Comparison of ENCODE assay signal across 1 cellular context in the genomic region with DNA sequence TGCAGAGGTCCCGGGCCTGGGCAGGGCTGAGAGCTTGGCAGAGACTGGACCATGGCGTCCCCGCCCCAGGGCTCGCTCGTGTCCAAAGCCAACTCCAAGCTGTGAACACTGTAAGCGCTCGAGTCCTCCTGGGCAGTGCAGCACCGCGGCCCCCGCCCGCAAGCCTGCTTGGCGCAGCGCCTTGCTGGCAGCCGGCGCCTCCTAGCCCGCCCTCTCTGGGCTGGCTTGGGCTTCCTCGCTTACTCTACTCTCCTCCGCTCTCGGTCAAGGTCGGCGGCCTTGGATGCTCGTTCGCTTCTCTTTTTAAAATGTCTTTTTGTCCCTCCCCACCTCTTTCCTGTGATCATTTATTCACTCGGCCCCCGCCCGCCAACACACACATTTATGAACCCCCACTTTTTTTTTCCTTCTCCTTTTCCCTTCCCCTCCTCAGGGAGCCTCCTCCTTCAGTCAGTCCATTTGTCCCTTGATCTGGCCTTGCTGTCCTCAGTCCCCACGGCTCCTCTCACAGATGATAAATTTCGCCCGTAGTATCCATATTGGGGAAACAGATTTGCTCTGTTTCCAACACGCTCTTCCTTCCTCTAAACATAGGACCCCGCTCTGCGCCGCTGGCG.
TF ChIP-seq lines count a peak whose summit lies in the region.

No MANE protein-coding gene starts in this region.

TF ChIP-seq in GM23338, 12 proteins besides CTCF, POLR2A, EP300 and RAD21 (continued from another document):
- TF ChIP-seq, protein P1, sequence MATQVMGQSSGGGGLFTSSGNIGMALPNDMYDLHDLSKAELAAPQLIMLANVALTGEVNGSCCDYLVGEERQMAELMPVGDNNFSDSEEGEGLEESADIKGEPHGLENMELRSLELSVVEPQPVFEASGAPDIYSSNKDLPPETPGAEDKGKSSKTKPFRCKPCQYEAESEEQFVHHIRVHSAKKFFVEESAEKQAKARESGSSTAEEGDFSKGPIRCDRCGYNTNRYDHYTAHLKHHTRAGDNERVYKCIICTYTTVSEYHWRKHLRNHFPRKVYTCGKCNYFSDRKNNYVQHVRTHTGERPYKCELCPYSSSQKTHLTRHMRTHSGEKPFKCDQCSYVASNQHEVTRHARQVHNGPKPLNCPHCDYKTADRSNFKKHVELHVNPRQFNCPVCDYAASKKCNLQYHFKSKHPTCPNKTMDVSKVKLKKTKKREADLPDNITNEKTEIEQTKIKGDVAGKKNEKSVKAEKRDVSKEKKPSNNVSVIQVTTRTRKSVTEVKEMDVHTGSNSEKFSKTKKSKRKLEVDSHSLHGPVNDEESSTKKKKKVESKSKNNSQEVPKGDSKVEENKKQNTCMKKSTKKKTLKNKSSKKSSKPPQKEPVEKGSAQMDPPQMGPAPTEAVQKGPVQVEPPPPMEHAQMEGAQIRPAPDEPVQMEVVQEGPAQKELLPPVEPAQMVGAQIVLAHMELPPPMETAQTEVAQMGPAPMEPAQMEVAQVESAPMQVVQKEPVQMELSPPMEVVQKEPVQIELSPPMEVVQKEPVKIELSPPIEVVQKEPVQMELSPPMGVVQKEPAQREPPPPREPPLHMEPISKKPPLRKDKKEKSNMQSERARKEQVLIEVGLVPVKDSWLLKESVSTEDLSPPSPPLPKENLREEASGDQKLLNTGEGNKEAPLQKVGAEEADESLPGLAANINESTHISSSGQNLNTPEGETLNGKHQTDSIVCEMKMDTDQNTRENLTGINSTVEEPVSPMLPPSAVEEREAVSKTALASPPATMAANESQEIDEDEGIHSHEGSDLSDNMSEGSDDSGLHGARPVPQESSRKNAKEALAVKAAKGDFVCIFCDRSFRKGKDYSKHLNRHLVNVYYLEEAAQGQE (IDR thresholded peaks at IDR 0.05; ENCODE audit: unreplicated experiment), result no peak
- TF ChIP-seq EZH2phosphoT487 (IDR thresholded peaks at IDR 0.05; ENCODE audit: unreplicated experiment), result peak; percentile 31
- TF ChIP-seq EZH2 (IDR thresholded peaks at IDR 0.05; ENCODE audit: low read depth, unreplicated experiment), result peak; percentile 79
- TF ChIP-seq, protein P2, sequence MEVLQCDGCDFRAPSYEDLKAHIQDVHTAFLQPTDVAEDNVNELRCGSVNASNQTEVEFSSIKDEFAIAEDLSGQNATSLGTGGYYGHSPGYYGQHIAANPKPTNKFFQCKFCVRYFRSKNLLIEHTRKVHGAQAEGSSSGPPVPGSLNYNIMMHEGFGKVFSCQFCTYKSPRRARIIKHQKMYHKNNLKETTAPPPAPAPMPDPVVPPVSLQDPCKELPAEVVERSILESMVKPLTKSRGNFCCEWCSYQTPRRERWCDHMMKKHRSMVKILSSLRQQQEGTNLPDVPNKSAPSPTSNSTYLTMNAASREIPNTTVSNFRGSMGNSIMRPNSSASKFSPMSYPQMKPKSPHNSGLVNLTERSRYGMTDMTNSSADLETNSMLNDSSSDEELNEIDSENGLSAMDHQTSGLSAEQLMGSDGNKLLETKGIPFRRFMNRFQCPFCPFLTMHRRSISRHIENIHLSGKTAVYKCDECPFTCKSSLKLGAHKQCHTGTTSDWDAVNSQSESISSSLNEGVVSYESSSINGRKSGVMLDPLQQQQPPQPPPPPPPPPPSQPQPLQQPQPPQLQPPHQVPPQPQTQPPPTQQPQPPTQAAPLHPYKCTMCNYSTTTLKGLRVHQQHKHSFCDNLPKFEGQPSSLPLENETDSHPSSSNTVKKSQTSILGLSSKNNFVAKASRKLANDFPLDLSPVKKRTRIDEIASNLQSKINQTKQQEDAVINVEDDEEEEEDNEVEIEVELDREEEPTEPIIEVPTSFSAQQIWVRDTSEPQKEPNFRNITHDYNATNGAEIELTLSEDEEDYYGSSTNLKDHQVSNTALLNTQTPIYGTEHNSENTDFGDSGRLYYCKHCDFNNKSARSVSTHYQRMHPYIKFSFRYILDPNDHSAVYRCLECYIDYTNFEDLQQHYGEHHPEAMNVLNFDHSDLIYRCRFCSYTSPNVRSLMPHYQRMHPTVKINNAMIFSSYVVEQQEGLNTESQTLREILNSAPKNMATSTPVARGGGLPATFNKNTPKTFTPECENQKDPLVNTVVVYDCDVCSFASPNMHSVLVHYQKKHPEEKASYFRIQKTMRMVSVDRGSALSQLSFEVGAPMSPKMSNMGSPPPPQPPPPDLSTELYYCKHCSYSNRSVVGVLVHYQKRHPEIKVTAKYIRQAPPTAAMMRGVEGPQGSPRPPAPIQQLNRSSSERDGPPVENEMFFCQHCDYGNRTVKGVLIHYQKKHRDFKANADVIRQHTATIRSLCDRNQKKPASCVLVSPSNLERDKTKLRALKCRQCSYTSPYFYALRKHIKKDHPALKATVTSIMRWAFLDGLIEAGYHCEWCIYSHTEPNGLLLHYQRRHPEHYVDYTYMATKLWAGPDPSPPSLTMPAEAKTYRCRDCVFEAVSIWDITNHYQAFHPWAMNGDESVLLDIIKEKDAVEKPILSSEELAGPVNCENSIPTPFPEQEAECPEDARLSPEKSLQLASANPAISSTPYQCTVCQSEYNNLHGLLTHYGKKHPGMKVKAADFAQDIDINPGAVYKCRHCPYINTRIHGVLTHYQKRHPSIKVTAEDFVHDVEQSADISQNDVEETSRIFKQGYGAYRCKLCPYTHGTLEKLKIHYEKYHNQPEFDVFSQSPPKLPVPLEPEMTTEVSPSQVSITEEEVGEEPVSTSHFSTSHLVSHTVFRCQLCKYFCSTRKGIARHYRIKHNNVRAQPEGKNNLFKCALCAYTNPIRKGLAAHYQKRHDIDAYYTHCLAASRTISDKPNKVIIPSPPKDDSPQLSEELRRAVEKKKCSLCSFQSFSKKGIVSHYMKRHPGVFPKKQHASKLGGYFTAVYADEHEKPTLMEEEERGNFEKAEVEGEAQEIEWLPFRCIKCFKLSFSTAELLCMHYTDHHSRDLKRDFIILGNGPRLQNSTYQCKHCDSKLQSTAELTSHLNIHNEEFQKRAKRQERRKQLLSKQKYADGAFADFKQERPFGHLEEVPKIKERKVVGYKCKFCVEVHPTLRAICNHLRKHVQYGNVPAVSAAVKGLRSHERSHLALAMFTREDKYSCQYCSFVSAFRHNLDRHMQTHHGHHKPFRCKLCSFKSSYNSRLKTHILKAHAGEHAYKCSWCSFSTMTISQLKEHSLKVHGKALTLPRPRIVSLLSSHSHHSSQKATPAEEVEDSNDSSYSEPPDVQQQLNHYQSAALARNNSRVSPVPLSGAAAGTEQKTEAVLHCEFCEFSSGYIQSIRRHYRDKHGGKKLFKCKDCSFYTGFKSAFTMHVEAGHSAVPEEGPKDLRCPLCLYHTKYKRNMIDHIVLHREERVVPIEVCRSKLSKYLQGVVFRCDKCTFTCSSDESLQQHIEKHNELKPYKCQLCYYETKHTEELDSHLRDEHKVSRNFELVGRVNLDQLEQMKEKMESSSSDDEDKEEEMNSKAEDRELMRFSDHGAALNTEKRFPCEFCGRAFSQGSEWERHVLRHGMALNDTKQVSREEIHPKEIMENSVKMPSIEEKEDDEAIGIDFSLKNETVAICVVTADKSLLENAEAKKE (CRISPR knock-in tag; IDR thresholded peaks at IDR 0.05), result no peak
- TF ChIP-seq STAT1 (IDR thresholded peaks at IDR 0.05; ENCODE audit: unreplicated experiment), result no peak
- TF ChIP-seq NANOG (IDR thresholded peaks at IDR 0.05; ENCODE audit: borderline replicate concordance), result no peak
- no peak for TF ChIP-seq ZNF331 (CRISPR knock-in tag; IDR thresholded peaks at IDR 0.05; ENCODE audit: low read depth)
